ENCODE assay signal across 2 cellular contexts in the genomic region with DNA sequence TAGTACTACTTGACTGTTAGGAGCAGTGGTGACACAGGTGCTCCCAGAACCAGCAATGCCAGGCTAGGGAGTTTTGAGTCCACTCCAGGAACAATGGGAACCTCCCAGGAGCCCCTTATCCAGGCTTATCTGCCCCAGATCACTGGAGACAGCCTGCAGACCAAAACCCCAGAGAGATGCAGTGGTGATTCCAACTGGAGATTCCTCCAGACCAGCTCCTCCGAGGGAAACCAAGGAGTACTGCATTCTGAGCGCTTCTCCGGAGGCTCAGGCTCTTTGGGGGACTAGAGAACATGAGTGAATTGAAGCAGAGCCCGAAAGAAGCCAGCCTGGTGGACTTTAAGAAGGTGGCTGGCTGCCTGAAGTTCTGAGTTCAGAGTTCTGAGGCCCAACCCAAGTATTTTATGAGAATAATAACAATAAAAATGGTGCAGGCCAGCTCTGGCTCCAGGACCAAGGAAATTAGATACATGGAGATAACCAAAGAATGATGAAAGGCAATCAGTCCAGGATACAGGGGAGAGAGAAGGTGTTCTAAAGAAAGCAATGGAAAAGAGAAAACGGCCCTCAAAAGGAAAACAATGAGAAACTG.
TF ChIP-seq lines count a peak whose summit lies in the region.

No MANE protein-coding gene starts in this region.

TF ChIP-seq in SK-N-SH, 30 proteins besides CTCF, POLR2A, EP300 and RAD21 (continued from another document):
- TF ChIP-seq, protein P1, sequence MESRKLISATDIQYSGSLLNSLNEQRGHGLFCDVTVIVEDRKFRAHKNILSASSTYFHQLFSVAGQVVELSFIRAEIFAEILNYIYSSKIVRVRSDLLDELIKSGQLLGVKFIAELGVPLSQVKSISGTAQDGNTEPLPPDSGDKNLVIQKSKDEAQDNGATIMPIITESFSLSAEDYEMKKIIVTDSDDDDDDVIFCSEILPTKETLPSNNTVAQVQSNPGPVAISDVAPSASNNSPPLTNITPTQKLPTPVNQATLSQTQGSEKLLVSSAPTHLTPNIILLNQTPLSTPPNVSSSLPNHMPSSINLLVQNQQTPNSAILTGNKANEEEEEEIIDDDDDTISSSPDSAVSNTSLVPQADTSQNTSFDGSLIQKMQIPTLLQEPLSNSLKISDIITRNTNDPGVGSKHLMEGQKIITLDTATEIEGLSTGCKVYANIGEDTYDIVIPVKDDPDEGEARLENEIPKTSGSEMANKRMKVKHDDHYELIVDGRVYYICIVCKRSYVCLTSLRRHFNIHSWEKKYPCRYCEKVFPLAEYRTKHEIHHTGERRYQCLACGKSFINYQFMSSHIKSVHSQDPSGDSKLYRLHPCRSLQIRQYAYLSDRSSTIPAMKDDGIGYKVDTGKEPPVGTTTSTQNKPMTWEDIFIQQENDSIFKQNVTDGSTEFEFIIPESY (IDR thresholded peaks at IDR 0.05; ENCODE audit: borderline replicate concordance, low read depth): no peak
- TF ChIP-seq ELF1 (IDR thresholded peaks at IDR 0.05) (no peak), EZH2phosphoT487 (IDR thresholded peaks at IDR 0.05; ENCODE audit: borderline replicate concordance, low read depth) (no peak), MEF2A (IDR thresholded peaks at IDR 0.05; ENCODE audit: borderline replicate concordance, low read depth) (no peak)
- TF ChIP-seq, protein P2, sequence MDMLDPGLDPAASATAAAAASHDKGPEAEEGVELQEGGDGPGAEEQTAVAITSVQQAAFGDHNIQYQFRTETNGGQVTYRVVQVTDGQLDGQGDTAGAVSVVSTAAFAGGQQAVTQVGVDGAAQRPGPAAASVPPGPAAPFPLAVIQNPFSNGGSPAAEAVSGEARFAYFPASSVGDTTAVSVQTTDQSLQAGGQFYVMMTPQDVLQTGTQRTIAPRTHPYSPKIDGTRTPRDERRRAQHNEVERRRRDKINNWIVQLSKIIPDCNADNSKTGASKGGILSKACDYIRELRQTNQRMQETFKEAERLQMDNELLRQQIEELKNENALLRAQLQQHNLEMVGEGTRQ (IDR thresholded peaks at IDR 0.05; ENCODE audit: borderline replicate concordance, low read depth, low read length): no peak
- TF ChIP-seq, protein P3, sequence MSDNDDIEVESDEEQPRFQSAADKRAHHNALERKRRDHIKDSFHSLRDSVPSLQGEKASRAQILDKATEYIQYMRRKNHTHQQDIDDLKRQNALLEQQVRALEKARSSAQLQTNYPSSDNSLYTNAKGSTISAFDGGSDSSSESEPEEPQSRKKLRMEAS (IDR thresholded peaks at IDR 0.05; ENCODE audit: low read depth): no peak

TF ChIP-seq in SK-N-SH treated with all-trans-retinoic acid at 6 μM for 48 hours, 23 proteins besides CTCF, POLR2A, EP300 and RAD21 (continued from another document):
- no peak for TF ChIP-seq PPARA (CRISPR knock-in tag; IDR thresholded peaks at IDR 0.05; ENCODE audit: borderline replicate concordance)
- TF ChIP-seq, protein P4, sequence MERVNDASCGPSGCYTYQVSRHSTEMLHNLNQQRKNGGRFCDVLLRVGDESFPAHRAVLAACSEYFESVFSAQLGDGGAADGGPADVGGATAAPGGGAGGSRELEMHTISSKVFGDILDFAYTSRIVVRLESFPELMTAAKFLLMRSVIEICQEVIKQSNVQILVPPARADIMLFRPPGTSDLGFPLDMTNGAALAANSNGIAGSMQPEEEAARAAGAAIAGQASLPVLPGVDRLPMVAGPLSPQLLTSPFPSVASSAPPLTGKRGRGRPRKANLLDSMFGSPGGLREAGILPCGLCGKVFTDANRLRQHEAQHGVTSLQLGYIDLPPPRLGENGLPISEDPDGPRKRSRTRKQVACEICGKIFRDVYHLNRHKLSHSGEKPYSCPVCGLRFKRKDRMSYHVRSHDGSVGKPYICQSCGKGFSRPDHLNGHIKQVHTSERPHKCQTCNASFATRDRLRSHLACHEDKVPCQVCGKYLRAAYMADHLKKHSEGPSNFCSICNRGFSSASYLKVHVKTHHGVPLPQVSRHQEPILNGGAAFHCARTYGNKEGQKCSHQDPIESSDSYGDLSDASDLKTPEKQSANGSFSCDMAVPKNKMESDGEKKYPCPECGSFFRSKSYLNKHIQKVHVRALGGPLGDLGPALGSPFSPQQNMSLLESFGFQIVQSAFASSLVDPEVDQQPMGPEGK (CRISPR knock-in tag; IDR thresholded peaks at IDR 0.05; ENCODE audit: borderline replicate concordance): no peak
- no peak for TF ChIP-seq ZFP30 (CRISPR knock-in tag; IDR thresholded peaks at IDR 0.05)
- TF ChIP-seq CSDC2 (CRISPR knock-in tag; IDR thresholded peaks at IDR 0.05): no peak
- no peak for TF ChIP-seq SNAI2 (CRISPR knock-in tag; IDR thresholded peaks at IDR 0.05)
TF ChIP-seq in SK-N-SH treated with all-trans-retinoic acid at 6 μM for 48 hours: peak in this region for 0.
